Comparison of ENCODE assay signal across 8 cellular contexts in genomic region chr5:18314192-18314778, GRCh38.
DNase-seq lines count a peak whose midpoint lies in the region; ATAC-seq and TF ChIP-seq lines count a peak whose summit lies in the region.

No MANE protein-coding gene starts in this region.

- intact Hi-C loops in Panc1 (cut with micrococcal nuclease; ENCODE audit: unreplicated experiment) = no loop called here
- intact Hi-C loops in tibial artery (cut with DNase I; ENCODE audit: low total_unique reads) = no loop called here

- no peak for DNase-seq in AG09309 (ENCODE audit: low read depth)
- DNase-seq in GM19238 (ENCODE audit: insufficient read length, low spot score) = peak; percentile 1
- peak; percentile 30 for DNase-seq in Panc1 (ENCODE audit: low read depth, low spot score)
- peak; percentile 6 for DNase-seq in fibroblast of the conjunctiva (ENCODE audit: low read depth)
- DNase-seq in tibial artery = no peak
- no peak for DNase-seq in mucosa of gallbladder (ENCODE audit: low spot score)
- DNase-seq in activated CD4-positive, alpha-beta T cell treated with anti-CD3 and anti-CD28 coated beads, Interleukin-2, amount 50 U/mL, for 48 hours = no peak

- H3K9me3 ChIP-seq in Panc1 (ENCODE audit: control insufficient read depth, insufficient read depth, low read depth, low read length) (no peaks in the 10 kb centered on the region), tibial artery (no peaks in the 10 kb centered on the region)

- CTCF ChIA-PET in Panc1 (lab: Charles Lee) = interaction anchor here (0.7 kb wide), 1 partner anchor 1091 kb away, joined by 4 read pairs; no protein-coding TSS in a partner anchor

- TF ChIP-seq CTCF in AG09309 (IDR thresholded peaks at IDR 0.05; ENCODE audit: control insufficient read depth, insufficient read depth, low read depth, low read length, missing control alignments) (peak; percentile 35), Panc1 (IDR thresholded peaks at IDR 0.05) (peak; percentile 65; the same call in 1 of the 2 replicates), tibial artery (IDR thresholded peaks at IDR 0.05) (peak; percentile 37 to 43)

- H3K36me3 ChIP-seq in Panc1 (ENCODE audit: control insufficient read depth, insufficient read depth, low read length) = no peaks in the 10 kb centered on the region
- H3K36me3 ChIP-seq in tibial artery = no peaks in the 10 kb centered on the region

- H3K4me1 ChIP-seq in Panc1 (ENCODE audit: control insufficient read depth, insufficient read depth, low read length) (no peaks in the 10 kb centered on the region), tibial artery (no peaks in the 10 kb centered on the region)

- H3K4me3 ChIP-seq in AG09309 (ENCODE audit: control insufficient read depth, low read depth, low read length) (no peak overlapping the region), Panc1 (ENCODE audit: low read depth in 2 of 2, low read length in 2 of 2) (no peak overlapping the region), tibial artery (no peak overlapping the region)

- H3K27ac ChIP-seq in Panc1 (ENCODE audit: low read length) (no peak overlapping the region), tibial artery (no peak overlapping the region)

- ATAC-seq in Panc1 (no peak), HG03095 (IDR thresholded peaks at IDR 0.05; ENCODE audit: unreplicated experiment) (no peak)

- BruUV-seq in Panc1 (replicated peaks; lab: Mats Ljungman, UMichigan) = no TSS peak

- POLR2A ChIA-PET in Panc1 (lab: Charles Lee) = no interaction called here

- H3K27me3 ChIP-seq in Panc1 (ENCODE audit: control insufficient read depth, insufficient read depth, low read length) (no peaks in the 10 kb centered on the region), tibial artery (no peaks in the 10 kb centered on the region)

- in situ Hi-C loops in Panc1 (cut with HindIII; ENCODE audit: low pct_unique_long_range_greater_than_20kb, low sequenced_read_pairs) = no loop called here

Comparison
In these comparisons a context has a peak if more than half of its experiments do, and no peak if none do; other contexts are left out.
1. DNase-seq: peak in GM19238 (single experiment), Panc1 (single experiment) and fibroblast of the conjunctiva (single experiment); none in AG09309 (single experiment), tibial artery (0 of 2), mucosa of gallbladder (single experiment) and activated CD4-positive, alpha-beta T cell treated with anti-CD3 and anti-CD28 coated beads, Interleukin-2, amount 50 U/mL, for 48 hours (0 of 2).
2. Peak in every context shown above with its lines, with median percentiles within 50 percentile points of each other: CTCF ChIP-seq.